19 cellular contexts compared by ENCODE assay signal in the genomic region with DNA sequence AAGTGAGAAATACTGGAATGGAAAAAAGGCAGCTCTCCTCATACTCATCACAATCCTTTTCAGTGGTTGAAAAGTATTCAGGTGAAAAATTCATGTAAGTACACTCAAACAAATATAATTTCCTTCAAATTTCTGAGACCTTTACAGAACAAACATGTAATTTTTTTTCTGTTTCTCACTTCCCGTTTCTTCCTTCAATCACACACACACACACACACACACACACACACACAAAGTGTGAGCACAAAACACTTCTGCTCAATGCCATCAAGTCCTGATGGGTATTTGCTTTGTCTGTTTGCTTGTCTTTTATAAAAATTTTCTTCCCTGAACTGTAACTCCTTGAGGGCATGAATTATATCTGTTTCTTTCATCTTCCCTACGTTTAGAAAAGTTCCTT.
DNase-seq lines count a peak whose midpoint lies in the region; ATAC-seq, FAIRE-seq and TF ChIP-seq lines count a peak whose summit lies in the region.
"Had no signal": no experiment of that assay in that cellular context is flagged by ENCODE, and none has a peak within 500 bp of the region (broad histone marks: within the 10 kb centered on the region; RNA-seq: fewer than 3 reads in every experiment).

No MANE protein-coding gene starts in this region.

- no peaks in the 10 kb centered on the region for H3K36me3 ChIP-seq in pancreas
- no peaks in the 10 kb centered on the region for H3K36me3 ChIP-seq in breast epithelium
- no peaks in the 10 kb centered on the region for H3K36me3 ChIP-seq in GM23248 (ENCODE audit: low read depth)
- H3K36me3 ChIP-seq: BLaER1 had no signal

- no peaks in the 10 kb centered on the region for H3K36me3 Mint-ChIP-seq in chondrocyte (ENCODE audit: low read depth)
- H3K36me3 Mint-ChIP-seq: CD14-positive monocyte; CD4-positive, alpha-beta memory T cell had no signal

- H3K9ac ChIP-seq in GM23248: no peak overlapping the region
- H3K9ac ChIP-seq: BLaER1 had no signal

- no peak overlapping the region for H3K27ac ChIP-seq in pancreas
- H3K27ac ChIP-seq in breast epithelium: no peak overlapping the region
- no peak overlapping the region for H3K27ac ChIP-seq in GM23248
- H3K27ac ChIP-seq: BLaER1, HL-60 had no signal

- H3K9me3 ChIP-seq in pancreas: no peaks in the 10 kb centered on the region
- H3K9me3 ChIP-seq in breast epithelium: no peaks in the 10 kb centered on the region
- H3K9me3 ChIP-seq in GM23248 (ENCODE audit: low read depth): no peaks in the 10 kb centered on the region
- H3K9me3 ChIP-seq: BLaER1 had no signal

- peaks cover 15% of the 10 kb centered on the region for H3K27me3 Mint-ChIP-seq in chondrocyte (ENCODE audit: low read depth)

- H3K4me2 ChIP-seq in GM23248 (ENCODE audit: unreplicated experiment): no peak overlapping the region
- H3K4me2 ChIP-seq: BLaER1, GM23338 had no signal

- TF ChIP-seq POLR2A in GM12891 (IDR thresholded peaks at IDR 0.05; ENCODE audit: low read depth, low read length) (no peak), breast epithelium (IDR thresholded peaks at IDR 0.05) (no peak)

- intact Hi-C loops in pancreas (cut with DNase I): no loop called here
- intact Hi-C loops in breast epithelium (cut with DNase I; ENCODE audit: low total_unique reads): loop anchor here (5.0 kb wide), 1 partner anchor 513 kb away; no protein-coding TSS in a partner anchor

- H3F3A ChIP-seq in GM23248 (ENCODE audit: insufficient read depth): no peaks in the 10 kb centered on the region

- no peak overlapping the region for H3K4me3 Mint-ChIP-seq in chondrocyte (ENCODE audit: unreplicated experiment)
- H3K4me3 Mint-ChIP-seq: CD14-positive monocyte; CD4-positive, alpha-beta memory T cell; GM23338; HFFc6 had no signal

- WGBS in pancreas, 2 donors: 21 to 33% methylated on average over 2 of the region's 2 CpGs
- 1 to 3% methylated on average over 2 of the region's 2 CpGs for WGBS in GM23248 (ENCODE audit: low coverage in 1 of 2, low lambda C conversion rate in 2 of 2, missing lambda C conversion rate in 2 of 2), 2 experiments

- H3K9me2 ChIP-seq in GM23248 (ENCODE audit: insufficient read depth): no peaks in the 10 kb centered on the region

- peaks cover 2% of the 10 kb centered on the region for H3K9me3 Mint-ChIP-seq in chondrocyte (ENCODE audit: low read depth)
- H3K9me3 Mint-ChIP-seq: GM23338 had no signal

- no peak for TF ChIP-seq CTCF in pancreas (IDR thresholded peaks at IDR 0.05)
- no peak for TF ChIP-seq CTCF in chondrocyte (IDR thresholded peaks at IDR 0.05)
- TF ChIP-seq CTCF in breast epithelium (IDR thresholded peaks at IDR 0.05): no peak

- no peaks in the 10 kb centered on the region for H3K79me2 ChIP-seq in GM23248 (ENCODE audit: insufficient read depth)

- DNase-seq in GM12891 (ENCODE audit: insufficient read length, low spot score) (no peak), OCI-M1 (lab: John Stamatoyannopoulos, UW) (peak; percentile 39), pancreas (no peak), chondrocyte (ENCODE audit: low spot score) (no peak), breast epithelium (ENCODE audit: low spot score in 2 of 2) (no peak), GM23248 (no peak)
- DNase-seq: 8988T; CD4-positive, alpha-beta memory T cell; DMS153; DMS79; GDM1; H7; HFFc6 had no signal

- no peak overlapping the region for H3K27ac Mint-ChIP-seq in chondrocyte (ENCODE audit: unreplicated experiment)
- H3K27ac Mint-ChIP-seq: CD14-positive monocyte; CD4-positive, alpha-beta memory T cell; HFFc6 had no signal

- ATAC-seq in HG03432 (IDR thresholded peaks at IDR 0.05; ENCODE audit: unreplicated experiment): peak; percentile 43
- no peak for ATAC-seq in pancreas
- ATAC-seq: GM23338, HCT116 had no signal

- in situ Hi-C loops in GM23248 (cut with MboI): no loop called here

- H3K4me1 ChIP-seq in pancreas: no peaks in the 10 kb centered on the region
- no peaks in the 10 kb centered on the region for H3K4me1 ChIP-seq in breast epithelium
- H3K4me1 ChIP-seq in GM23248 (ENCODE audit: insufficient read depth): no peaks in the 10 kb centered on the region
- H3K4me1 ChIP-seq: BLaER1 had no signal

- H3K4me3 ChIP-seq in pancreas: no peak overlapping the region
- no peak overlapping the region for H3K4me3 ChIP-seq in breast epithelium
- no peak overlapping the region for H3K4me3 ChIP-seq in GM23248
- H3K4me3 ChIP-seq: BLaER1, GM23338 had no signal

- FAIRE-seq in GM12891 (lab: Jason Lieb, UNC) (no peak), pancreas (lab: Jason Lieb, UNC) (peak; percentile 5)

- H3K27me3 ChIP-seq in pancreas (no peaks in the 10 kb centered on the region), breast epithelium (peaks cover 0 to 4% of the 10 kb centered on the region in 2 donors), GM23248 (replicated peaks; ENCODE audit: insufficient read depth) (peaks cover 34% of the 10 kb centered on the region)
- H3K27me3 ChIP-seq: BLaER1 had no signal

- no peak overlapping the region for H2AFZ ChIP-seq in GM23248

- no peaks in the 10 kb centered on the region for H4K20me1 ChIP-seq in GM23248 (ENCODE audit: insufficient read depth)
- H4K20me1 ChIP-seq: BLaER1 had no signal

- no peaks in the 10 kb centered on the region for H3K4me1 Mint-ChIP-seq in chondrocyte (ENCODE audit: low read depth)
- H3K4me1 Mint-ChIP-seq: CD14-positive monocyte; CD4-positive, alpha-beta memory T cell had no signal

TF ChIP-seq in GM12891, 5 proteins besides CTCF, POLR2A, EP300 and RAD21:
- TF ChIP-seq TAF1 (IDR thresholded peaks at IDR 0.05; ENCODE audit: low read depth, low read length) (no peak), SPI1 (IDR thresholded peaks at IDR 0.05; ENCODE audit: low read depth, low read length) (peak; percentile 77)
